30 cellular contexts compared by ENCODE assay signal in genomic region chr6:164178933-164179332, GRCh38.
"Had no signal": no experiment of that assay in that cellular context is flagged by ENCODE, and none has a peak within 500 bp of the region (broad histone marks: within the 10 kb centered on the region; RNA-seq: fewer than 3 reads in every experiment).

No MANE protein-coding gene starts in this region.

- FAIRE-seq: RCC 7860 had no signal

- H3K27ac ChIP-seq: PC-9, RWPE1, SJCRH30, SK-N-MC had no signal

- H2AFZ ChIP-seq: PC-9 had no signal

- ATAC-seq: Panc1, Right ventricle myocardium inferior, SK-N-SH treated with all-trans-retinoic acid at 6 μM for 48 hours had no signal

- H3K9me3 ChIP-seq: SJCRH30 had no signal

- H3K4me3 ChIP-seq: PC-9, SJCRH30, SK-N-MC had no signal

- H3K4me2 ChIP-seq: PC-9 had no signal

- H3K36me3 ChIP-seq: SJCRH30 had no signal

- DNase-seq: Kasumi-1, KBM-7, MM.1S, MV-4-11, NCI-H1092, NCI-H1105, NCI-H1417 treated with DMSO at 0.1 percent for 48 hours, NCI-H1436 treated with DMSO at 0.1 percent for 48 hours, NCI-H1694 treated with DMSO at 0.1 percent for 48 hours, NCI-H187 treated with DMSO at 0.1 percent for 48 hours, NCI-H2029, NCI-H2081, NCI-H2171, NCI-H226, NCI-H446 treated with DMSO at 0.1 percent for 48 hours, NCI-H510A, NCI-H524, NCI-H526, NCI-H748 treated with DMSO at 0.1 percent for 48 hours, NCI-H82, PC-9, SHP77, SIG-M5 had no signal
